ENCODE assay signal across 24 cellular contexts in the genomic region with DNA sequence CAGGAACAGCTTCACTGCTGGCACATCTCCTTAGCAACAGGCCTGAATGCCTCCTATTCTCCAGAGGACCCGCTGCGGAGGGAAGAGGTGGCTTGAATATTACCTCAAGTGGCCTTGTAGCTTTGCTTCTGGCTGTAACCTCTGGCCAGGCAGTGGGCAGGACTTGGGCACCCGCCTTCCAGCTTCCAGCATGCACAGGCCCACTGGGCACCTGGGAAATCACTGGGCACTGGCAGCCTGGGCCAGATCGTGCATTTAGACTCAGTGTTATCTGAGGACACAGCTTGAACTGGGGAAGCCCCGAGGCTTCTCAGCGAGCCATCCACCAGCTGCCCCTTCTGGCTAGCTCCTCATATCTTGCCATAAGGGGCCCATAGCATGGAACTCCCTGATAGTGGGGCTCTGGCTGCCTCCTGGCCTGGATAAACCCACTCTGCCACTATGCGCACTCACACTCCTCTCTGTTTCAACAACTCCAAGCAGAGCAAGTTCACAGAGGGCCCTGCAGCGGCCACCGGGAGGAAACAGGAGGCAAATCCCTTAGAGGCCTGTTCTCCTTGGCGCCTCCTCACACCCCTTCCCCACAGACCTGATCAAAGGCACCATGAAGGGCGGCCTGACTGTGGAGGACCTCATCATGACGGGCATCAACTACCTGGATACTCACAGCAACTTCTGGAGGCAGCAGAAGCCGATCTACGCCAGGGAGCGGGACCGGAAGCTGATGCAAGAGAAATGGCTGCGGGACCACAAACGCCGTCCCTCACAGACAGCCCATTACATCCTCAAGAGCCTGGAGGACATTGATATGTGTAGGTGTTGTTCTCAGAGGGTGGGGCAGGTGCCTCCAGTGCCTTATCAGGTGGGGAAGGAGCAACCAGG. TPM values are rescaled to one million over a fixed set of nuclear protein-coding genes. Genes with fewer than 3 reads are reported as not detected.
DNase-seq lines count a peak whose midpoint lies in the region; ATAC-seq, FAIRE-seq and TF ChIP-seq lines count a peak whose summit lies in the region.
"Had no signal": no experiment of that assay in that cellular context is flagged by ENCODE, and none has a peak within 500 bp of the region (broad histone marks: within the 10 kb centered on the region; RNA-seq: fewer than 3 reads in every experiment).

No MANE protein-coding gene starts in this region.

- no peaks in the 10 kb centered on the region for H3K9me3 ChIP-seq in K562 (replicated peaks; ENCODE audit: control insufficient read depth, insufficient read depth, low read depth, low read length)
- no peaks in the 10 kb centered on the region for H3K9me3 ChIP-seq in right cardiac atrium (ENCODE audit: control insufficient read depth, low read length)
- no peaks in the 10 kb centered on the region for H3K9me3 ChIP-seq in testis
- H3K9me3 ChIP-seq: SJSA1, transverse colon had no signal

- TF ChIP-seq EP300 in K562 (IDR thresholded peaks at IDR 0.05; ENCODE audit: low read length): peak; percentile 34; the same call in 1 of the 2 replicates

- H3K27ac ChIP-seq in K562 (ENCODE audit: extremely low read depth, low read depth, low read length): peak overlapping the region; percentile 66; the same call in 2 of the 3 replicates
- H3K27ac ChIP-seq in right cardiac atrium (ENCODE audit: low read length): peak overlapping the region; percentile 39
- no peak overlapping the region for H3K27ac ChIP-seq in testis
- H3K27ac ChIP-seq: 22Rv1, PC-9, SJSA1, transverse colon had no signal

- H3K36me3 Mint-ChIP-seq in chondrocyte (ENCODE audit: low read depth): no peaks in the 10 kb centered on the region

- H3K36me3 ChIP-seq in K562 (ENCODE audit: control insufficient read depth, insufficient read depth, low read length): no peaks in the 10 kb centered on the region
- H3K36me3 ChIP-seq in testis (ENCODE audit: low read depth, missing control alignments): no peaks in the 10 kb centered on the region
- H3K36me3 ChIP-seq: SJSA1, transverse colon had no signal

- peak; percentile 67 for ATAC-seq in K562
- peak; percentile 54 to 75 for ATAC-seq in right cardiac atrium
- ATAC-seq in HG02970 (IDR thresholded peaks at IDR 0.05; ENCODE audit: low FRiP score, unreplicated experiment): no peak
- ATAC-seq: activated CD4-positive, CD25-positive, alpha-beta regulatory T cell treated with anti-CD3 and anti-CD28 coated beads, Interleukin-2, amount 50 U/mL, for 24 hours; activated CD8-positive, alpha-beta T cell treated with anti-CD3 and anti-CD28 coated beads for 36 hours; activated T-cell treated with anti-CD3 and anti-CD28 coated beads, Interleukin-2, amount 50 U/mL, for 4 hours had no signal

- TF ChIP-seq POLR2A in K562 (conservative IDR thresholded peaks at IDR 0.05) (no peak), testis (IDR thresholded peaks at IDR 0.05) (no peak)

- no peak for TF ChIP-seq CTCF in K562 (IDR thresholded peaks at IDR 0.05 in 2 of 3, conservative IDR thresholded peaks at IDR 0.05 in 1 of 3; ENCODE audit: insufficient read depth in 2 of 3, low read depth in 1 of 3, low read length in 3 of 3)
- TF ChIP-seq CTCF in testis (IDR thresholded peaks at IDR 0.05): no peak
- no peak for TF ChIP-seq CTCF in chondrocyte (IDR thresholded peaks at IDR 0.05)

- TF ChIP-seq RAD21 in K562 (CRISPR knock-in tag; conservative IDR thresholded peaks at IDR 0.05 in 1 of 2, IDR thresholded peaks at IDR 0.05 in 1 of 2): no peak

- peak; percentile 74 for FAIRE-seq in K562 (lab: Jason Lieb, UNC)
- FAIRE-seq: frontal cortex, H1 had no signal

- no peaks in the 10 kb centered on the region for H4K20me1 ChIP-seq in K562 (replicated peaks; ENCODE audit: control insufficient read depth, insufficient read depth, low read length)

- H3K9me3 Mint-ChIP-seq in chondrocyte (ENCODE audit: low read depth): no peaks in the 10 kb centered on the region
- H3K9me3 Mint-ChIP-seq: activated CD8-positive, alpha-beta T cell treated with anti-CD3 and anti-CD28 coated beads for 36 hours; activated T-cell treated with anti-CD3 and anti-CD28 coated beads, Interleukin-2, amount 50 U/mL, for 4 hours; nephron had no signal

- H3K27me3 ChIP-seq in K562 (ENCODE audit: control insufficient read depth in 2 of 2, insufficient read depth in 2 of 2, low read length in 2 of 2) (no peaks in the 10 kb centered on the region), right cardiac atrium (ENCODE audit: control insufficient read depth, insufficient read depth) (no peaks in the 10 kb centered on the region), testis (no peaks in the 10 kb centered on the region)
- H3K27me3 ChIP-seq: SJSA1, transverse colon had no signal

- WGBS in K562 (ENCODE audit: insufficient coverage, low coverage, missing lambda C conversion rate): 38% methylated on average over 19 of the region's 19 CpGs
- WGBS in right cardiac atrium: 77% methylated on average over 19 of the region's 19 CpGs
- 80 to 87% methylated on average over 12 to 19 of the region's 19 CpGs for WGBS in testis, 2 donors

- no peaks in the 10 kb centered on the region for H3K27me3 Mint-ChIP-seq in chondrocyte (ENCODE audit: low read depth)

- POLR2A ChIA-PET in K562 (lab: Yijun Ruan, JAX): interaction anchor here (0.6 to 2.3 kb wide), 7 partner anchors 8 to 249 kb away, joined by 3 to 18 read pairs (median 4); a partner anchor contains a TSS

- no peaks in the 10 kb centered on the region for H3K9me1 ChIP-seq in K562 (ENCODE audit: control insufficient read depth, insufficient read depth, low read length)

- no peaks in the 10 kb centered on the region for H3K4me1 Mint-ChIP-seq in chondrocyte (ENCODE audit: low read depth)
- H3K4me1 Mint-ChIP-seq: nephron had no signal

- H3K4me3 ChIP-seq in K562: no peak overlapping the region
- H3K4me3 ChIP-seq in right cardiac atrium (ENCODE audit: low read length): no peak overlapping the region
- H3K4me3 ChIP-seq in testis: no peak overlapping the region
- H3K4me3 ChIP-seq: PC-9, SJSA1, transverse colon had no signal

- H3K4me2 ChIP-seq in K562 (ENCODE audit: insufficient read depth, low read length): peak overlapping the region; percentile 67
- H3K4me2 ChIP-seq: PC-9 had no signal

- H3K9ac ChIP-seq in K562 (ENCODE audit: insufficient read depth in 1 of 2, low read depth in 2 of 2, low read length in 2 of 2): peak overlapping the region; percentile 53 to 84

- no peaks in the 10 kb centered on the region for H3K79me2 ChIP-seq in K562 (ENCODE audit: control insufficient read depth, insufficient read depth, low read length)

- no peak overlapping the region for H3K27ac Mint-ChIP-seq in chondrocyte (ENCODE audit: unreplicated experiment)
- H3K27ac Mint-ChIP-seq: activated CD8-positive, alpha-beta T cell treated with anti-CD3 and anti-CD28 coated beads for 36 hours; nephron had no signal

- BruUV-seq in K562 (replicated peaks; lab: Mats Ljungman, UMichigan): no TSS peak

- H3K4me1 ChIP-seq in K562 (replicated peaks in 1 of 2; ENCODE audit: control insufficient read depth in 2 of 2, insufficient read depth in 2 of 2, low read length in 2 of 2) (peaks cover 25 to 29% of the 10 kb centered on the region in 2 experiments), right cardiac atrium (ENCODE audit: control insufficient read depth, insufficient read depth, low read length) (no peaks in the 10 kb centered on the region), testis (no peaks in the 10 kb centered on the region)
- H3K4me1 ChIP-seq: SJSA1, transverse colon had no signal

- H2AFZ ChIP-seq in K562 (ENCODE audit: low read depth, low read length): peak overlapping the region; percentile 82
- H2AFZ ChIP-seq: PC-9 had no signal

- in situ Hi-C loops in K562 (cut with MboI): no loop called here

- intact Hi-C loops in K562 (cut with micrococcal nuclease) (no loop called here), right cardiac atrium (cut with DNase I) (no loop called here), testis (cut with DNase I; ENCODE audit: low total_unique reads) (no loop called here)

- CTCF ChIA-PET in K562 (lab: Yijun Ruan, JAX; ENCODE audit: low intra/inter-chr PET ratio): interaction anchor here (0.6 kb wide), 1 partner anchor 125 kb away, joined by 3 read pairs; no protein-coding TSS in a partner anchor

- no peak overlapping the region for H3K4me3 Mint-ChIP-seq in chondrocyte (ENCODE audit: unreplicated experiment)
- H3K4me3 Mint-ChIP-seq: activated CD8-positive, alpha-beta T cell treated with anti-CD3 and anti-CD28 coated beads for 36 hours; activated T-cell treated with anti-CD3 and anti-CD28 coated beads, Interleukin-2, amount 50 U/mL, for 4 hours; nephron had no signal

- DNase-seq in NCI-H1694 (lab: John Stamatoyannopoulos, UW): peak; percentile 8
- DNase-seq in NCI-H1694 treated with DMSO at 0.1 percent for 48 hours (lab: John Stamatoyannopoulos, UW): no peak
- DNase-seq in K562 (ENCODE audit: extremely low read depth in 1 of 4, low spot score in 3 of 4): peak; percentile 48 to 75 (median 66)
- DNase-seq in right cardiac atrium: peak in 2 of 3 donors; percentile 28 to 63
- peak; percentile 33 for DNase-seq in testis
- DNase-seq in SHP77 treated with DMSO at 0.1 percent for 48 hours (lab: John Stamatoyannopoulos, UW): no peak
- no peak for DNase-seq in chondrocyte (ENCODE audit: low spot score)
- DNase-seq: activated CD8-positive, alpha-beta T cell treated with anti-CD3 and anti-CD28 coated beads for 36 hours; activated naive CD4-positive, alpha-beta T cell treated with anti-CD3 and anti-CD28 coated beads, Interleukin-2, amount 50 U/mL, for 16 hours; activated T-cell treated with anti-CD3 and anti-CD28 coated beads, Interleukin-2, amount 50 U/mL, for 4 hours; aorta; KBM-7; NCI-H2081 treated with DMSO at 0.1 percent for 48 hours; NCI-H526 treated with DMSO at 0.1 percent for 48 hours; PC-9; stimulated activated naive CD4-positive, alpha-beta T cell; transverse colon had no signal

RNA-seq across cellular contexts. Expression of a gene that starts 7.8 kb away (rescaled TPM):
- total RNA-seq in K562 (2011; cell fraction: chromatin; rRNA removed; ENCODE audit: low replicate concordance): 2.3 and 4.6 TPM in 2 replicates
- 0.67 and 2.2 TPM in 2 replicates for total RNA-seq in K562 (2011; cell fraction: nucleolus; rRNA removed)
- total RNA-seq in K562 (2011; cell fraction: nucleoplasm; rRNA removed): 1.8 TPM in 2 replicates
- total RNA-seq in K562 (2014; rRNA removed): 0.09 and 0.24 TPM in 2 replicates
- 0.70 and 0.98 TPM in 2 replicates for total RNA-seq in K562 (2014; rRNA removed; fragmentation: Illumina TruSeq; extraction: Trizol)
- 0.45 and 0.51 TPM in 2 replicates for total RNA-seq in K562 (2015; rRNA removed; fragmentation: Illumina TruSeq; extraction: Trizol)
- 0.11 and 0.75 TPM in 2 replicates for total RNA-seq in K562 (2021)
- 0.05 and 0.35 TPM in 2 replicates for polyA plus RNA-seq in K562 (2011; rRNA removed)
- 0.09 TPM in 2 replicates for polyA plus RNA-seq in K562 (2011; cell fraction: cytosol; rRNA removed)
- 0.32 and 0.44 TPM in 2 replicates for polyA plus RNA-seq in K562 (2011; cell fraction: nucleus; rRNA removed)
- polyA plus RNA-seq in K562 (2012): 0.35 and 1.6 TPM in 2 replicates
- 0.57 and 0.67 TPM in 2 replicates for polyA plus RNA-seq in K562 (2014; fragmentation: Illumina TruSeq; extraction: Trizol)
- polyA plus RNA-seq in K562 (2014; fragmentation: Nextera tagmentation; extraction: Ambion mirVana): under 1 TPM; 0.30 to 0.81 TPM
- 0.22 and 0.49 TPM in 2 replicates for polyA plus RNA-seq in K562 (2014; rRNA removed)
- 0.54 and 0.63 TPM in 2 replicates for polyA minus RNA-seq in K562 (2011; rRNA and poly(A)+ RNA removed)
- not detected in 2 replicates for polyA minus RNA-seq in K562 (2011; cell fraction: cytosol; rRNA and poly(A)+ RNA removed)
- 0.54 and 1.00 TPM in 2 replicates for polyA minus RNA-seq in K562 (2011; cell fraction: nucleus; rRNA and poly(A)+ RNA removed)
- 1 to 10 TPM in 2 of 4 donors, under 1 TPM in 2; 0.71 to 2.0 (median 1.2) TPM for total RNA-seq in right cardiac atrium
- polyA plus RNA-seq in right cardiac atrium: 0.72 TPM
- total RNA-seq in testis: 10 to 100 TPM; 22.3 to 26.0 TPM
- polyA plus RNA-seq in testis (ENCODE audit: insufficient read depth, low read depth, low replicate concordance): 53.7 TPM
- 0.70 to 0.99 TPM (median 0.77 TPM) in 3 replicates for total RNA-seq in chondrocyte
- total RNA-seq: SJSA1 had no signal

RNA-seq across cellular contexts. Expression of a gene that starts 19.5 kb away (rescaled TPM):
- total RNA-seq in K562 (2011; cell fraction: chromatin; rRNA removed; ENCODE audit: low replicate concordance): 153 and 277 TPM in 2 replicates
- 161 TPM in 2 replicates for total RNA-seq in K562 (2011; cell fraction: nucleolus; rRNA removed)
- 163 and 174 TPM in 2 replicates for total RNA-seq in K562 (2011; cell fraction: nucleoplasm; rRNA removed)
- total RNA-seq in K562 (2014; rRNA removed): 114 and 123 TPM in 2 replicates
- 112 and 125 TPM in 2 replicates for total RNA-seq in K562 (2014; rRNA removed; fragmentation: Illumina TruSeq; extraction: Trizol)
- total RNA-seq in K562 (2015; rRNA removed; fragmentation: Illumina TruSeq; extraction: Trizol): 129 and 131 TPM in 2 replicates
- total RNA-seq in K562 (2021): 261 and 280 TPM in 2 replicates
- 163 and 165 TPM in 2 replicates for polyA plus RNA-seq in K562 (2011; rRNA removed)
- 156 and 184 TPM in 2 replicates for polyA plus RNA-seq in K562 (2011; cell fraction: cytosol; rRNA removed)
- polyA plus RNA-seq in K562 (2011; cell fraction: nucleus; rRNA removed): 114 and 149 TPM in 2 replicates
- polyA plus RNA-seq in K562 (2012): 94.5 and 161 TPM in 2 replicates
- 194 and 206 TPM in 2 replicates for polyA plus RNA-seq in K562 (2014; fragmentation: Illumina TruSeq; extraction: Trizol)
- polyA plus RNA-seq in K562 (2014; fragmentation: Nextera tagmentation; extraction: Ambion mirVana): 10 to 100 TPM; 42.9 to 58.5 TPM
- polyA plus RNA-seq in K562 (2014; rRNA removed): 120 and 129 TPM in 2 replicates
- 244 and 312 TPM in 2 replicates for polyA minus RNA-seq in K562 (2011; rRNA and poly(A)+ RNA removed)
- polyA minus RNA-seq in K562 (2011; cell fraction: cytosol; rRNA and poly(A)+ RNA removed): 258 TPM in 2 replicates
- polyA minus RNA-seq in K562 (2011; cell fraction: nucleus; rRNA and poly(A)+ RNA removed): 49.9 and 63.5 TPM in 2 replicates
- 10 to 100 TPM; 24.7 to 50.8 (median 38.4) TPM for total RNA-seq in right cardiac atrium
- polyA plus RNA-seq in right cardiac atrium: 23.0 TPM
- 10 to 100 TPM; 68.4 to 86.0 TPM for total RNA-seq in testis
- polyA plus RNA-seq in testis (ENCODE audit: insufficient read depth, low read depth, low replicate concordance): 83.0 TPM
- 181 to 189 TPM (median 187 TPM) in 3 replicates for total RNA-seq in chondrocyte

RNA-seq across cellular contexts. Expression of a gene that starts 28.4 kb away (rescaled TPM):
- 33.1 and 94.9 TPM in 2 replicates for total RNA-seq in K562 (2011; cell fraction: chromatin; rRNA removed; ENCODE audit: low replicate concordance)
- total RNA-seq in K562 (2011; cell fraction: nucleolus; rRNA removed): 31.3 and 42.9 TPM in 2 replicates
- 37.7 and 39.6 TPM in 2 replicates for total RNA-seq in K562 (2011; cell fraction: nucleoplasm; rRNA removed)
- total RNA-seq in K562 (2014; rRNA removed) (45.4 and 45.8 TPM in 2 replicates), K562 (2014; rRNA removed; fragmentation: Illumina TruSeq; extraction: Trizol) (15.9 and 18.6 TPM in 2 replicates), K562 (2015; rRNA removed; fragmentation: Illumina TruSeq; extraction: Trizol) (31.8 and 32.1 TPM in 2 replicates), K562 (2021) (49.4 and 52.0 TPM in 2 replicates), right cardiac atrium (10 to 100 TPM; 37.1 to 41.1 (median 39.2) TPM), testis (10 to 100 TPM; 74.3 to 89.7 TPM), chondrocyte (78.3 to 86.0 TPM (median 79.4 TPM) in 3 replicates)
- polyA plus RNA-seq in K562 (2011; rRNA removed) (15.5 and 20.7 TPM in 2 replicates), K562 (2014; fragmentation: Illumina TruSeq; extraction: Trizol) (33.2 and 37.5 TPM in 2 replicates), K562 (2014; fragmentation: Nextera tagmentation; extraction: Ambion mirVana) (1 to 10 TPM; 1.7 to 3.8 TPM), K562 (2014; rRNA removed) (29.1 and 30.2 TPM in 2 replicates), right cardiac atrium (32.1 TPM), testis (ENCODE audit: insufficient read depth, low read depth, low replicate concordance) (40.8 TPM)
- 11.4 and 24.5 TPM in 2 replicates for polyA plus RNA-seq in K562 (2011; cell fraction: cytosol; rRNA removed)
- polyA plus RNA-seq in K562 (2011; cell fraction: nucleus; rRNA removed): 10.2 and 21.9 TPM in 2 replicates
- polyA plus RNA-seq in K562 (2012): 30.0 and 34.8 TPM in 2 replicates
- 19.5 and 44.8 TPM in 2 replicates for polyA minus RNA-seq in K562 (2011; rRNA and poly(A)+ RNA removed)
- 36.4 and 44.8 TPM in 2 replicates for polyA minus RNA-seq in K562 (2011; cell fraction: cytosol; rRNA and poly(A)+ RNA removed)
- 11.0 and 11.9 TPM in 2 replicates for polyA minus RNA-seq in K562 (2011; cell fraction: nucleus; rRNA and poly(A)+ RNA removed)

Comparison
In these comparisons a context has a peak if more than half of its experiments do, and no peak if none do; other contexts are left out.
1. DNase-seq: peak in NCI-H1694 (single experiment), K562 (4 of 4), right cardiac atrium (2 of 3) and testis (single experiment); none in NCI-H1694 treated with DMSO at 0.1 percent for 48 hours (single experiment), SHP77 treated with DMSO at 0.1 percent for 48 hours (single experiment) and chondrocyte (single experiment).
2. H3K27ac ChIP-seq: peak in K562 (single experiment) and right cardiac atrium (single experiment); none in testis (0 of 2).
3. RNA of a gene that starts 7.8 kb away (total RNA-seq): 22.3 to 26.0 TPM in testis; 0.71 to 2.0 TPM in right cardiac atrium, 0.09 to 4.6 TPM in K562 and 0.70 to 0.99 TPM in chondrocyte; every median in the first group is over 4 times any median in the second.